In the genomic region with DNA sequence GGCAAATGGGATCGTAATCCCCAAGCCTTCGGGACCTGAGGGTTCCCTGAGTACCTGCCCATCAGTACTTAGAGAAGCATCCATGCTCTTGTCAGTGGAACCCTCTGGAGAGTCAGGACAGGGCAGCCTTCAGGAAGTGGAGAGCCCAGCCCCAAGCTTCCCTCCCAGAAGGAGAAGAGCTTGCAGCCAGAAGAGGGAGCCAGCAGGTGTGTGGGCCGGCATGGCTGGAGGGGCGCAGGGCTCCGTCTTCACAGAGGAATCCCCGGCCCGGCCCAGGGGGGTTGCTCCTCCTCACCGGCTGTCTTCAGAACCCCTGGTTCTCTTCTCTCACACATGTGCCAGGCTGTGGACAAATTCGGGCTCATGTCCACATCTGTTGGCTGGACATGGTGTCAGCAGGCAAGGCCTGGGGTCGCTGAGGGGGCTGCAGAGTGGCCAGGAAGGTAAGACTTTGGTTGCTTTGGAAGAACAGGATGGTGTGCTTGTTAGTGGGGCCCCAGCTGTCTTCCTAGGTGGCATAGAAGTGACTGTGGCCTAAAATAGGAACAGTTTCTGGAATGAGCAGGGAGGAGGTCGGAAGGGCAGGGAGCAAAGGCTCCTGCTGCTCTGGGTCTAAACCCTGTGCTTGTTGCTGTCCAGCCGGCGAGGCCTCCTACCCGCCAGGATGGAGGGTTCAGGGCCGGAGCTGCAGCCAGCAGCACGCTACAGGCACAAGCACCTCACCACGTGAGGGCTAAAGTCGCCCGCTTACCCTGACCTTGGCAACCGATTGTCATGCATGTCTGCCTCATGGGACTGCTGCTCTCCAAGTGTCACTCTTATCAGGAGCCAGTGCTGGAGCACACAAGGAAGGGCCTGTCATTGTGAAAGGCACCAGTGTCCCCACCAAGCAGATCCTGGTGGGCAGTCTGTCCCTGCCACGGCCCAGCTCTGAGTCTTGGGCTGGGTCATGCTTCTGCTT, we compare ENCODE assay signal across 1 cellular context.
TF ChIP-seq lines count a peak whose summit lies in the region.

No MANE protein-coding gene starts in this region.

TF ChIP-seq in GM23338, 12 proteins besides CTCF, POLR2A, EP300 and RAD21 (continued from another document):
- no peak for TF ChIP-seq REST (IDR thresholded peaks at IDR 0.05; ENCODE audit: unreplicated experiment)
- no peak for TF ChIP-seq CREB1 (CRISPR knock-in tag; IDR thresholded peaks at IDR 0.05; ENCODE audit: low read depth)
- no peak for TF ChIP-seq EZH2 (IDR thresholded peaks at IDR 0.05; ENCODE audit: low read depth, unreplicated experiment)
- no peak for TF ChIP-seq STAT1 (IDR thresholded peaks at IDR 0.05; ENCODE audit: unreplicated experiment)
- no peak for TF ChIP-seq ZNF462 (CRISPR knock-in tag; IDR thresholded peaks at IDR 0.05)
- TF ChIP-seq NANOG (IDR thresholded peaks at IDR 0.05; ENCODE audit: borderline replicate concordance), result no peak
- no peak for TF ChIP-seq JUNB (IDR thresholded peaks at IDR 0.05; ENCODE audit: unreplicated experiment)
